ENCODE assay signal across 11 cellular contexts in genomic region chrX:39946822-39947221, GRCh38.
A peak's percentile ranks its signal among the peaks of the same experiment; 100 is the strongest.
DNase-seq lines count a peak whose midpoint lies in the region; ATAC-seq, FAIRE-seq and TF ChIP-seq lines count a peak whose summit lies in the region.
"Had no signal": no experiment of that assay in that cellular context is flagged by ENCODE, and none has a peak within 500 bp of the region (broad histone marks: within the 10 kb centered on the region; RNA-seq: fewer than 3 reads in every experiment).

No MANE protein-coding gene starts in this region.

- H3K4me1 ChIP-seq in PC-3 (ENCODE audit: insufficient read depth, low read length) (peaks cover 9% of the 10 kb centered on the region; the same call in 1 of the 2 replicates), endothelial cell of umbilical vein (ENCODE audit: control insufficient read depth, extremely low read depth, insufficient read depth, low read length) (peaks cover 25% of the 10 kb centered on the region), esophagus squamous epithelium (no peaks in the 10 kb centered on the region)

- TF ChIP-seq CTCF in PC-3 (conservative IDR thresholded peaks at IDR 0.05; ENCODE audit: low read depth, low read length), result no peak
- TF ChIP-seq CTCF in endothelial cell of umbilical vein (IDR thresholded peaks at IDR 0.05; ENCODE audit: extremely low read depth in 1 of 2, insufficient read depth in 1 of 2, low read depth in 1 of 2, low read length in 2 of 2), result no peak
- TF ChIP-seq CTCF in esophagus squamous epithelium (IDR thresholded peaks at IDR 0.05), result no peak

- CTCF ChIA-PET in PC-3 (lab: Charles Lee) (no interaction called here), endothelial cell of umbilical vein (lab: Charles Lee) (no interaction called here)

- no peaks in the 10 kb centered on the region for H3K9me2 ChIP-seq in PC-3 (replicated peaks; ENCODE audit: low read length)

- intact Hi-C loops in PC-3 (cut with micrococcal nuclease), result no loop called here
- intact Hi-C loops in endothelial cell of umbilical vein (cut with micrococcal nuclease), result no loop called here
- intact Hi-C loops in esophagus squamous epithelium (cut with DNase I), result no loop called here

- no peaks in the 10 kb centered on the region for H3K9me1 ChIP-seq in endothelial cell of umbilical vein (replicated peaks; ENCODE audit: control insufficient read depth, extremely low read depth, insufficient read depth, low read length)

- H3K36me3 ChIP-seq in PC-3 (ENCODE audit: low read depth, low read length) (no peaks in the 10 kb centered on the region), endothelial cell of umbilical vein (ENCODE audit: control insufficient read depth in 2 of 2, extremely low read depth in 1 of 2, insufficient read depth in 2 of 2, low read length in 2 of 2) (no peaks in the 10 kb centered on the region), esophagus squamous epithelium (no peaks in the 10 kb centered on the region)

- POLR2A ChIA-PET in PC-3 (lab: Charles Lee; ENCODE audit: unreplicated experiment), result no interaction called here
- POLR2A ChIA-PET in endothelial cell of umbilical vein (lab: Charles Lee), result no interaction called here

- no peak overlapping the region for H3K4me2 ChIP-seq in PC-3 (ENCODE audit: low read length)
- peak overlapping the region; percentile 30 for H3K4me2 ChIP-seq in endothelial cell of umbilical vein (ENCODE audit: insufficient read depth, low read length)

- ATAC-seq in PC-3 (peak; percentile 77), HG03521 (IDR thresholded peaks at IDR 0.05; ENCODE audit: unreplicated experiment) (no peak), GM19324 (IDR thresholded peaks at IDR 0.05; ENCODE audit: low FRiP score, unreplicated experiment) (no peak), HG02623 (IDR thresholded peaks at IDR 0.05; ENCODE audit: unreplicated experiment) (no peak)
- ATAC-seq: stimulated activated naive CD8-positive, alpha-beta T cell treated with anti-CD3 and anti-CD28 coated beads, Interleukin-15, amount 100 ng/mL, for 72 hours had no signal

- WGBS in esophagus squamous epithelium, 2 donors, result 75 to 79% methylated on average over 3 to 4 of the region's 4 CpGs

- no peak overlapping the region for H3K9ac ChIP-seq in PC-3 (ENCODE audit: low read length)
- no peak overlapping the region for H3K9ac ChIP-seq in endothelial cell of umbilical vein (replicated peaks; ENCODE audit: extremely low read depth, insufficient read depth, low read length)

- H3K27me3 ChIP-seq in PC-3 (ENCODE audit: low read length) (no peaks in the 10 kb centered on the region), endothelial cell of umbilical vein (ENCODE audit: control insufficient read depth in 2 of 2, insufficient read depth in 2 of 2, low read length in 2 of 2) (no peaks in the 10 kb centered on the region), esophagus squamous epithelium (no peaks in the 10 kb centered on the region)

- dilution Hi-C loops in endothelial cell of umbilical vein (cut with MboI; ENCODE audit: extremely low pct_ligation_motif_present, low sequenced_read_pairs), result no loop called here

- FAIRE-seq in endothelial cell of umbilical vein (lab: Jason Lieb, UNC), result peak; percentile 98

- H4K20me1 ChIP-seq in PC-3 (ENCODE audit: low read length), result no peaks in the 10 kb centered on the region
- H4K20me1 ChIP-seq in endothelial cell of umbilical vein (replicated peaks; ENCODE audit: control insufficient read depth, extremely low read depth, insufficient read depth, low read length), result no peaks in the 10 kb centered on the region

- peak overlapping the region; percentile 25; the same call in 1 of the 2 replicates for H3K27ac ChIP-seq in PC-3 (ENCODE audit: low read length)
- H3K27ac ChIP-seq in endothelial cell of umbilical vein (ENCODE audit: insufficient read depth, low read depth, low read length), result peak overlapping the region; percentile 55
- H3K27ac ChIP-seq in esophagus squamous epithelium, result no peak overlapping the region

- H3F3A ChIP-seq in PC-3 (ENCODE audit: low read length, unreplicated experiment), result no peaks in the 10 kb centered on the region

- no peaks in the 10 kb centered on the region for H3K9me3 ChIP-seq in PC-3 (ENCODE audit: low read length)
- H3K9me3 ChIP-seq in endothelial cell of umbilical vein (replicated peaks; ENCODE audit: control insufficient read depth, insufficient read depth, low read length), result no peaks in the 10 kb centered on the region
- H3K9me3 ChIP-seq in esophagus squamous epithelium, result no peaks in the 10 kb centered on the region

- DNase-seq in GM03348 (ENCODE audit: low spot score) (peak; percentile 60), PC-3 (peak; percentile 77), endothelial cell of umbilical vein (ENCODE audit: low read depth, low spot score) (peak; percentile 29), skeletal muscle cell (ENCODE audit: low read depth) (peak; percentile 52), esophagus squamous epithelium (lab: John Stamatoyannopoulos, UW) (no peak)
- DNase-seq: DMS79 treated with DMSO at 0.1 percent for 48 hours; effector CD8-positive, alpha-beta T cell; stimulated activated naive CD8-positive, alpha-beta T cell treated with anti-CD3 and anti-CD28 coated beads, Interleukin-15, amount 100 ng/mL, for 72 hours had no signal

- TF ChIP-seq POLR2A in endothelial cell of umbilical vein (IDR thresholded peaks at IDR 0.05; ENCODE audit: low read depth, low read length) (no peak), esophagus squamous epithelium (IDR thresholded peaks at IDR 0.05) (no peak)

- no peak overlapping the region for H2AFZ ChIP-seq in PC-3 (ENCODE audit: low read length)
- H2AFZ ChIP-seq in endothelial cell of umbilical vein (ENCODE audit: low read depth, low read length), result no peak overlapping the region

- H3K4me3 ChIP-seq in PC-3 (ENCODE audit: low read length), result no peak overlapping the region
- H3K4me3 ChIP-seq in endothelial cell of umbilical vein (replicated peaks in 1 of 3; ENCODE audit: insufficient read depth in 1 of 3, low read depth in 1 of 3, low read length in 3 of 3), result no peak overlapping the region
- no peak overlapping the region for H3K4me3 ChIP-seq in skeletal muscle cell (ENCODE audit: low read depth, low read length)
- no peak overlapping the region for H3K4me3 ChIP-seq in esophagus squamous epithelium

- no TSS peak for BruUV-seq in PC-3 (replicated peaks; lab: Mats Ljungman, UMichigan)
- no TSS peak for BruUV-seq in endothelial cell of umbilical vein (replicated peaks; lab: Mats Ljungman, UMichigan)

- H3K79me2 ChIP-seq in PC-3 (ENCODE audit: low read length), result no peaks in the 10 kb centered on the region
- H3K79me2 ChIP-seq in endothelial cell of umbilical vein (ENCODE audit: control insufficient read depth, insufficient read depth, low read length), result no peaks in the 10 kb centered on the region

TF ChIP-seq in endothelial cell of umbilical vein, 7 proteins besides CTCF, POLR2A, EP300 and RAD21:
- peak; percentile 27 for TF ChIP-seq GATA2 (IDR thresholded peaks at IDR 0.05; ENCODE audit: insufficient read depth, insufficient read length, low read depth, low read length)
- TF ChIP-seq POLR2AphosphoS5 (IDR thresholded peaks at IDR 0.05; ENCODE audit: insufficient read depth, low read depth, low read length), result peak; percentile 48
- no peak for TF ChIP-seq EZH2 (IDR thresholded peaks at IDR 0.05; ENCODE audit: borderline replicate concordance, low read depth, low read length, severe bottlenecking)
- TF ChIP-seq FOS (IDR thresholded peaks at IDR 0.05; ENCODE audit: borderline replicate concordance, insufficient read depth, low read length), result peak; percentile 68
- TF ChIP-seq MYC (IDR thresholded peaks at IDR 0.05; ENCODE audit: low read depth, low read length), result no peak

Comparison
In these comparisons a context has a peak if more than half of its experiments do, and no peak if none do; other contexts are left out.
1. H3K27ac ChIP-seq: peak in PC-3 (single experiment) and endothelial cell of umbilical vein (single experiment); none in esophagus squamous epithelium (0 of 4).